Comparison of ENCODE assay signal across 28 cellular contexts in genomic region chr4:184959786-184960185, GRCh38. TPM values are rescaled to one million over a fixed set of nuclear protein-coding genes. Genes with fewer than 3 reads are reported as not detected.
"Had no signal": no experiment of that assay in that cellular context is flagged by ENCODE, and none has a peak within 500 bp of the region (broad histone marks: within the 10 kb centered on the region; RNA-seq: fewer than 3 reads in every experiment).

No MANE protein-coding gene starts in this region.

- H3K9me3 ChIP-seq: Peyer's patch, SJCRH30 had no signal

- DNase-seq: activated CD4-positive, alpha-beta T cell treated with anti-CD3 and anti-CD28 coated beads for 48 hours; activated CD4-positive, alpha-beta T cell treated with anti-CD3 and anti-CD28 coated beads, Interleukin-2, amount 50 U/mL, for 4 hours; activated CD4-positive, CD25-positive, alpha-beta regulatory T cell treated with anti-CD3 and anti-CD28 coated beads, Interleukin-2, amount 50 U/mL, for 72 hours; activated CD8-positive, alpha-beta memory T cell treated with anti-CD3 and anti-CD28 coated beads, Interleukin-2, amount 50 U/mL, for 48 hours; activated CD8-positive, alpha-beta T cell treated with anti-CD3 and anti-CD28 coated beads, Interleukin-2, amount 10 ng/mL, durations not matched to agents 7 days and 5 days; activated effector memory CD4-positive, alpha-beta T cell treated with Interleukin-2 at 50 U/mL for 16 hours; activated naive CD4-positive, alpha-beta T cell treated with Interleukin-2 at 50 U/mL for 16 hours; activated T-cell treated with anti-CD3 and anti-CD28 coated beads, Interleukin-2, amount 50 U/mL, for 1 hour; MV-4-11; NCI-H1092 treated with DMSO at 0.1 percent for 48 hours; NCI-H1417 treated with DMSO at 0.1 percent for 48 hours; NCI-H1694 treated with DMSO at 0.1 percent for 48 hours; NCI-H2081; NCI-H510A treated with DMSO at 0.1 percent for 48 hours; NCI-H69; NK-92 treated with Interleukin-12 subunit alpha and Interleukin-12 subunit beta, amount 100 ng/mL, for 24 hours; OCI-M1; Peyer's patch; Right ventricle myocardium superior; SJCRH30 had no signal

- H3K4me3 ChIP-seq: Peyer's patch, SJCRH30 had no signal

- H3K9me3 Mint-ChIP-seq: activated T-helper 1 cell treated with anti-CD3 and anti-CD28 coated beads, Interleukin-12 subunit alpha, Interleukin-12 subunit beta, Interleukin-2, Interleukin-4 antibody, amounts not matched to agents 30 ng/mL and 10 ng/mL and 1 ng/mL, durations not matched to agents 14 hours and 24 hours and 36 hours had no signal

- H3K27ac ChIP-seq: KMS-11, Peyer's patch, SJCRH30 had no signal

- H3K27me3 ChIP-seq: Peyer's patch, SJCRH30 had no signal

- H3K27me3 Mint-ChIP-seq: activated naive CD8-positive, alpha-beta T cell had no signal

- H3K27ac Mint-ChIP-seq: activated CD8-positive, alpha-beta T cell treated with anti-CD3 and anti-CD28 coated beads, Interleukin-2, amount 10 ng/mL, durations not matched to agents 7 days and 5 days; activated naive CD8-positive, alpha-beta T cell; activated T-helper 1 cell treated with anti-CD3 and anti-CD28 coated beads, Interleukin-12 subunit alpha, Interleukin-12 subunit beta, Interleukin-2, Interleukin-4 antibody, amounts not matched to agents 30 ng/mL and 10 ng/mL and 1 ng/mL, durations not matched to agents 14 hours and 24 hours and 36 hours; T-helper 1 cell treated with Interleukin-12 subunit alpha and Interleukin-12 subunit beta and Interleukin-4 antibody, amounts not matched to agents 30 μg/mL and 1 μg/mL, for 36 hours; WTC11 had no signal

- H3K36me3 ChIP-seq: Peyer's patch, SJCRH30 had no signal

- ATAC-seq: activated CD8-positive, alpha-beta T cell treated with anti-CD3 and anti-CD28 coated beads, Interleukin-2, amount 10 ng/mL, durations not matched to agents 7 days and 5 days; WTC11 had no signal

- H3K4me2 ChIP-seq: KMS-11 had no signal

- H3K4me3 Mint-ChIP-seq: activated CD8-positive, alpha-beta T cell treated with anti-CD3 and anti-CD28 coated beads, Interleukin-2, amount 10 ng/mL, durations not matched to agents 7 days and 5 days; activated naive CD8-positive, alpha-beta T cell; activated T-helper 1 cell treated with anti-CD3 and anti-CD28 coated beads, Interleukin-12 subunit alpha, Interleukin-12 subunit beta, Interleukin-2, Interleukin-4 antibody, amounts not matched to agents 30 ng/mL and 10 ng/mL and 1 ng/mL, durations not matched to agents 14 hours and 24 hours and 36 hours; T-helper 1 cell treated with Interleukin-12 subunit alpha and Interleukin-12 subunit beta and Interleukin-4 antibody, amounts not matched to agents 30 μg/mL and 1 μg/mL, for 36 hours; WTC11 had no signal

- H3K4me1 ChIP-seq: Peyer's patch, SJCRH30 had no signal

- H3K9ac ChIP-seq: KMS-11 had no signal

RNA-seq across cellular contexts. Expression of gene HELT, which starts 58.5 kb away (rescaled TPM):
- total RNA-seq: activated CD8-positive, alpha-beta T cell treated with anti-CD3 and anti-CD28 coated beads, Interleukin-2, amount 10 ng/mL, durations not matched to agents 7 days and 5 days; activated T-helper 1 cell treated with anti-CD3 and anti-CD28 coated beads, Interleukin-12 subunit alpha, Interleukin-12 subunit beta, Interleukin-2, Interleukin-4 antibody, amounts not matched to agents 30 ng/mL and 10 ng/mL and 1 ng/mL, durations not matched to agents 14 hours and 24 hours and 36 hours; astrocyte; cardiac septum; MCF 10A; Peyer's patch; Right ventricle myocardium superior; SJCRH30 had no signal
